In the genomic region with DNA sequence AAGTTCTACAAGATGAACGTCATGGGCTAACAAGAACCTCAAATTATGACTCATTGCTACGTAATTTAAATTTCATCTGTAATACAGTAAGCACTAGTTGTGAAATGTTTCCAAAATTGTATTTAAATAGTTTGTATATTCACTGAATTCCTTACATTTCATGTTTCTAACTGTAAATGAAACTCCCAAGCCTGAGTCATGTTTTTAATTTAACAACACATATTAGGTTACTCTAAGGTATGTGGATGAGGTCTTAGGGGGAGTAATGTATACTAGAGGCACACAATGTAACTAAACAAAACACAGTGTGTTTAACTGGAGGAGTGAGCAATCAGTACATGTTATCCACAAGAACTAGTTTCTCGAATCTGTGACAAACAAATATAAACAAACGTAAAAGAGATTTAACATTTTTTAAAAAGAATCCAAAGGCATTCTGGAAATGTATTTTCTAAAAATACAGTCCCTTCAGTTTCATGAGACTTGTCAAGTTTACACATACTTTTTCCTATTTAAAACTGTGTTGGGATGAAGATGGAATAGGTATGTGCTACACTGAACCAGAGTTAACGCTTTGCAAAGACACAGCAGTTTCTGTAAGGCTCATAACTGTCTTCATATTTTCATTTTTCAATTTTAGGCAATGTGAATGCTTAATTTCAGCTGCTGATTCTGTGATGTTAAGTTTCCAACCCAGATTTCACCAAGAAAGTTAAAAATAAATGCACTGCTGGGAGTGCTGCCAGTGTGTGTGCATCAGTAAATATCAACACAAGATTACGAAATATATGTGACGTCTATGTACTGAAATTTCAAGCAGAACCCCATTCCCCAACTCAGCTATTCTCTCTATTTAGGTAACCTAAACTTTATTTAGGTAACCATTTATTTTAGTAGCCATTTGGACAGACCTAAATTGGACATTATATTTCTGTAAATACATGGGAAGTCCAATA, we compare ENCODE assay signal across 9 cellular contexts. TPM values are rescaled to one million over a fixed set of nuclear protein-coding genes. Genes with fewer than 3 reads are reported as not detected.
DNase-seq lines count a peak whose midpoint lies in the region; ATAC-seq, FAIRE-seq and TF ChIP-seq lines count a peak whose summit lies in the region.
"Had no signal": no experiment of that assay in that cellular context is flagged by ENCODE, and none has a peak within 500 bp of the region (broad histone marks: within the 10 kb centered on the region; RNA-seq: fewer than 3 reads in every experiment).

No MANE protein-coding gene starts in this region.

- TF ChIP-seq CTCF in AG04449 (IDR thresholded peaks at IDR 0.05; ENCODE audit: insufficient read depth, low read length, missing control alignments): no peak

- no peak for ATAC-seq in HG03378 (IDR thresholded peaks at IDR 0.05; ENCODE audit: unreplicated experiment)
- no peak for ATAC-seq in GM19023 (IDR thresholded peaks at IDR 0.05; ENCODE audit: unreplicated experiment)
- ATAC-seq: Panc1 had no signal

- H3K4me3 ChIP-seq in AG04449 (ENCODE audit: low read depth, low read length): no peak overlapping the region

- CTCF ChIA-PET in AG04449 (lab: Yijun Ruan, JAX): interaction anchor here (3.3 kb wide), 1 partner anchor 14 kb away, joined by 48 read pairs; no protein-coding TSS in a partner anchor

- FAIRE-seq in endometrium (lab: Jason Lieb, UNC): peak; percentile 86

- POLR2A ChIA-PET in AG04449 (lab: Yijun Ruan, JAX): interaction anchor here (1.4 kb wide), 1 partner anchor 10 kb away, joined by 5 read pairs; no protein-coding TSS in a partner anchor

- DNase-seq in AG04449 (ENCODE audit: low read depth, low spot score) (peak; percentile 93), NCI-H460 (ENCODE audit: extremely low read depth, low read depth) (peak; percentile 36), non-pigmented ciliary epithelial cell (ENCODE audit: low read depth) (peak; percentile 77), superior temporal gyrus (ENCODE audit: extremely low spot score) (no peak)
- no peak for DNase-seq in activated CD4-positive, CD25-positive, alpha-beta regulatory T cell (lab: John Stamatoyannopoulos, UW)

RNA-seq across cellular contexts. Expression of a gene that starts 52.6 kb away (rescaled TPM):
- 16.2 and 18.9 TPM in 2 replicates for total RNA-seq in NCI-H460 (2014; rRNA removed; shearing (Covaris generic))
- polyA plus RNA-seq in NCI-H460 (2014; cell fraction: nucleus; rRNA removed): 19.7 and 22.0 TPM in 2 replicates

Comparison
In these comparisons a context has a peak if more than half of its experiments do, and no peak if none do; other contexts are left out.
1. DNase-seq: peak in AG04449 (single experiment), NCI-H460 (single experiment) and non-pigmented ciliary epithelial cell (single experiment); none in activated CD4-positive, CD25-positive, alpha-beta regulatory T cell (0 of 4) and superior temporal gyrus (single experiment).